In the genomic region with DNA sequence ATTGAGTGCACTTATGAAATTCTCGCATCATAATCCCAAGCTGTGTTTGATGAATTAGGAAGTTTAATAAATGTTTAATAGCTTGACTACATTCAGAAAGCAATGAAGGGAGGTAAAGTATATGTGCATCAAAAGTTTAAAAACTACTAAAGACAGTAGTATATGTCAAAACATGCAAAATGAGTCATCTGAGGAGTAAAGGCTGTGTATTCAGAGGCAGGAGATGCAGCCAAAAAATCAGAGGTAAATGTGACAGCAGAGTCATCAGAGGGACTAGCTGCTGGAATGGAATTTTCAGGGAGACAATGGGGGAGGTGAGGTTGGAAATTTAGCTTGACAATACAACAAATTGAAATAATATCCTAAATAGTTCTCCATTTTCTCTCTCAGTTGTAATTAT, we compare ENCODE assay signal across 22 cellular contexts.
DNase-seq lines count a peak whose midpoint lies in the region; ATAC-seq and TF ChIP-seq lines count a peak whose summit lies in the region.
"Had no signal": no experiment of that assay in that cellular context is flagged by ENCODE, and none has a peak within 500 bp of the region (broad histone marks: within the 10 kb centered on the region; RNA-seq: fewer than 3 reads in every experiment).

No MANE protein-coding gene starts in this region.

- no peak overlapping the region for H2BK12ac ChIP-seq in H9 (ENCODE audit: insufficient read length, low read depth, low read length)

- H3K14ac ChIP-seq in H9 (ENCODE audit: insufficient read depth, low read length): no peak overlapping the region

- no peak overlapping the region for H2BK20ac ChIP-seq in H9 (ENCODE audit: low read depth, low read length, poor library complexity, severe bottlenecking)

- H3K79me2 ChIP-seq in H9 (ENCODE audit: insufficient read depth, low read length): no peaks in the 10 kb centered on the region

- H4K8ac ChIP-seq in H9 (replicated peaks; ENCODE audit: insufficient read length, low read depth, low read length): no peak overlapping the region

- peaks cover 0 to 3% (median 0%) of the 10 kb centered on the region in 3 experiments; a peak in 2 of 7 replicates for H3K36me3 Mint-ChIP-seq in H9 (ENCODE audit: insufficient read depth in 1 of 3, low read depth in 3 of 3)
- H3K36me3 Mint-ChIP-seq in activated T-cell treated with anti-CD3 and anti-CD28 coated beads, Interleukin-2, amount 50 U/mL, for 4 hours (ENCODE audit: insufficient read depth): no peaks in the 10 kb centered on the region

- no peak overlapping the region for H3K27ac ChIP-seq in RWPE2 (ENCODE audit: poor library complexity, severe bottlenecking)
- no peak overlapping the region for H3K27ac ChIP-seq in heart right ventricle
- no peak overlapping the region for H3K27ac ChIP-seq in H9 (ENCODE audit: insufficient read length, low read depth, low read length)
- H3K27ac ChIP-seq: 22Rv1, KMS-11, RWPE1, SK-N-MC had no signal

- peaks cover 2% of the 10 kb centered on the region for H3K4me1 ChIP-seq in RWPE2 (ENCODE audit: insufficient read depth, poor library complexity, severe bottlenecking)
- no peaks in the 10 kb centered on the region for H3K4me1 ChIP-seq in heart right ventricle
- no peaks in the 10 kb centered on the region for H3K4me1 ChIP-seq in H9 (ENCODE audit: insufficient read depth, low read length)

- no peak overlapping the region for H3K4me2 ChIP-seq in H9 (ENCODE audit: insufficient read depth, insufficient read length, low read length)
- H3K4me2 ChIP-seq: KMS-11 had no signal

- H3K4me3 Mint-ChIP-seq in H9: no peak overlapping the region
- no peak overlapping the region for H3K4me3 Mint-ChIP-seq in activated T-cell treated with anti-CD3 and anti-CD28 coated beads, Interleukin-2, amount 50 U/mL, for 4 hours

- WGBS in heart right ventricle, 2 donors: 73 to 95% methylated on average over 1 of the region's 1 CpG
- WGBS in H9 (ENCODE audit: extremely low coverage, insufficient read length, low lambda C conversion rate): no CpG with 5 or more reads among the region's 1 CpG

- peaks cover 54 to 70% of the 10 kb centered on the region in 2 experiments for H3K9me3 Mint-ChIP-seq in H9
- no peaks in the 10 kb centered on the region for H3K9me3 Mint-ChIP-seq in activated T-cell treated with anti-CD3 and anti-CD28 coated beads, Interleukin-2, amount 50 U/mL, for 4 hours

- no peaks in the 10 kb centered on the region for H3K23me2 ChIP-seq in H9 (ENCODE audit: insufficient read length, low read depth, low read length, poor library complexity, severe bottlenecking)

- intact Hi-C loops in heart right ventricle (cut with DNase I): loop anchor here in 1 of 10 donors (10.0 kb wide), 1 partner anchor 65 kb away; no protein-coding TSS in a partner anchor

- no peaks in the 10 kb centered on the region for H3K36me3 ChIP-seq in RWPE2 (ENCODE audit: low read depth)
- no peaks in the 10 kb centered on the region for H3K36me3 ChIP-seq in heart right ventricle

- H3K4me3 ChIP-seq in RWPE2 (ENCODE audit: severe bottlenecking) (no peak overlapping the region), epithelial cell of esophagus (ENCODE audit: low read length) (no peak overlapping the region), heart right ventricle (no peak overlapping the region)
- H3K4me3 ChIP-seq: SK-N-MC had no signal

- no peak overlapping the region for H3K9ac ChIP-seq in H9 (ENCODE audit: extremely low read depth, insufficient read length, low read length)
- H3K9ac ChIP-seq: KMS-11 had no signal

- no peak overlapping the region for H4K5ac ChIP-seq in H9 (ENCODE audit: insufficient read length, low read depth, low read length)

- no peak overlapping the region for H2AK5ac ChIP-seq in H9 (ENCODE audit: insufficient read length, low read length)

- H2BK15ac ChIP-seq in H9 (ENCODE audit: low read depth, low read length): no peak overlapping the region

- no peak overlapping the region for H3K56ac ChIP-seq in H9 (ENCODE audit: insufficient read length, low read depth, low read length)

- H3T11ph ChIP-seq in H9 (ENCODE audit: low read length): no peak overlapping the region

- no peaks in the 10 kb centered on the region for H4K20me1 ChIP-seq in H9 (ENCODE audit: control insufficient read depth, insufficient read depth, insufficient read length)

- no peak overlapping the region for H2AFZ ChIP-seq in H9 (ENCODE audit: low read length)

- DNase-seq in NCI-H446 treated with DMSO at 0.1 percent for 48 hours (lab: John Stamatoyannopoulos, UW) (peak; percentile 3), NCI-H446 (lab: John Stamatoyannopoulos, UW) (no peak), RWPE2 (ENCODE audit: low spot score) (no peak), epithelial cell of esophagus (ENCODE audit: low read depth) (peak; percentile 52), heart right ventricle (no peak), H9 (no peak), NCI-H187 (lab: John Stamatoyannopoulos, UW) (no peak)
- no peak for DNase-seq in activated T-cell treated with anti-CD3 and anti-CD28 coated beads, Interleukin-2, amount 50 U/mL, for 4 hours
- DNase-seq: Calu3, DMS79 treated with DMSO at 0.1 percent for 48 hours, GF-D8, IMR-90, NCI-H1092 treated with DMSO at 0.1 percent for 48 hours, NCI-H1436, NCI-H2029, NCI-H526 treated with DMSO at 0.1 percent for 48 hours, SIG-M5 had no signal

- H2BK120ac ChIP-seq in H9 (ENCODE audit: low read depth, low read length, poor library complexity, severe bottlenecking): no peak overlapping the region

- H3K9me3 ChIP-seq in RWPE2 (ENCODE audit: severe bottlenecking) (no peaks in the 10 kb centered on the region), heart right ventricle (no peaks in the 10 kb centered on the region), H9 (ENCODE audit: control insufficient read depth, low read depth, low read length) (peaks cover 13% of the 10 kb centered on the region)

- no peaks in the 10 kb centered on the region for H3K79me1 ChIP-seq in H9 (ENCODE audit: insufficient read depth, low read depth, low read length, poor library complexity, severe bottlenecking)

- no peaks in the 10 kb centered on the region for H3K4me1 Mint-ChIP-seq in H9
- H3K4me1 Mint-ChIP-seq in activated T-cell treated with anti-CD3 and anti-CD28 coated beads, Interleukin-2, amount 50 U/mL, for 4 hours (ENCODE audit: low read depth): no peaks in the 10 kb centered on the region

- TF ChIP-seq CTCF in RWPE2 (IDR thresholded peaks at IDR 0.05; ENCODE audit: poor library complexity, severe bottlenecking): no peak
- no peak for TF ChIP-seq CTCF in epithelial cell of esophagus (IDR thresholded peaks at IDR 0.05; ENCODE audit: insufficient read depth, low read depth, low read length, missing control alignments)
- no peak for TF ChIP-seq CTCF in heart right ventricle (IDR thresholded peaks at IDR 0.05)
- TF ChIP-seq CTCF in H9 (conservative IDR thresholded peaks at IDR 0.05): no peak

- no peak overlapping the region for H4K91ac ChIP-seq in H9 (ENCODE audit: insufficient read length, low read depth, low read length)

- ATAC-seq in RWPE2 (ENCODE audit: low read depth) (peak; percentile 45; the same call in 1 of the 3 replicates), heart right ventricle (no peak)
- no peak for ATAC-seq in activated T-cell treated with anti-CD3 and anti-CD28 coated beads, Interleukin-2, amount 50 U/mL, for 4 hours
- ATAC-seq: Panc1 had no signal

- H3K27me3 ChIP-seq in RWPE2 (ENCODE audit: insufficient read depth, poor library complexity, severe bottlenecking) (no peaks in the 10 kb centered on the region), heart right ventricle (peaks cover 0 to 44% (median 0%) of the 10 kb centered on the region in 7 donors), H9 (ENCODE audit: insufficient read depth, low read length) (no peaks in the 10 kb centered on the region)

- no peak overlapping the region for H3K27ac Mint-ChIP-seq in H9

- no peak overlapping the region for H3K23ac ChIP-seq in H9 (ENCODE audit: insufficient read length, low read depth, low read length)

- no peak overlapping the region for H2BK5ac ChIP-seq in H9 (ENCODE audit: insufficient read length, low read length)

- no peak overlapping the region for H3K18ac ChIP-seq in H9 (ENCODE audit: insufficient read length, low read depth, low read length)

- H3K27me3 Mint-ChIP-seq in H9 (ENCODE audit: low read depth): no peaks in the 10 kb centered on the region
- no peaks in the 10 kb centered on the region for H3K27me3 Mint-ChIP-seq in activated T-cell treated with anti-CD3 and anti-CD28 coated beads, Interleukin-2, amount 50 U/mL, for 4 hours (ENCODE audit: low read depth)

- H3K4ac ChIP-seq in H9 (ENCODE audit: low read depth, low read length): no peak overlapping the region

Comparison
In these comparisons a context has a peak if more than half of its experiments do, and no peak if none do; other contexts are left out.
1. DNase-seq: peak in NCI-H446 treated with DMSO at 0.1 percent for 48 hours (single experiment) and epithelial cell of esophagus (single experiment); none in NCI-H446 (0 of 2), RWPE2 (single experiment), heart right ventricle (0 of 2), H9 (single experiment), NCI-H187 (0 of 2) and activated T-cell treated with anti-CD3 and anti-CD28 coated beads, Interleukin-2, amount 50 U/mL, for 4 hours (single experiment).